1 cellular context compared by ENCODE assay signal in the genomic region with DNA sequence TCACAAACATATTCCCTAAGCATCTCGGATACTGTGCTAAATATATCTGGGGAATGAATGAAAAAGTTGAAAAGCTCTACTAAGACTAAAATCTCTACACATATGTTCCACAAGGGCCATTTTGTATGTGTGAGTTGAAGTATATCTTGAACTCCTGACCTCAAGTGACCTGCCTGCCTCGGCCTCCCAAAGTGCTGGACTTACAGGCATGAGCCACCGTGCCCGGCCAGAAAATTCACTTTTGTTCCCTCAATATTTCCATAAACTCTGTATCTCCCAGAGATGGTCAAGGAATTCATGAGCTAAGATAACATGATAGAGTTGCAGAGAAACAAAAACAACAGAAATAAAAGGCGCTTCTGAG.
TF ChIP-seq lines count a peak whose summit lies in the region.

No MANE protein-coding gene starts in this region.

TF ChIP-seq in K562, 482 proteins besides CTCF, POLR2A, EP300 and RAD21:
- TF ChIP-seq YY1 (IDR thresholded peaks at IDR 0.05; ENCODE audit: borderline replicate concordance in 1 of 3, control insufficient read depth in 1 of 3, extremely low read depth in 1 of 3, insufficient read depth in 3 of 3, insufficient read length in 1 of 3, insufficient replicate concordance in 2 of 3, low read depth in 1 of 3, low read length in 2 of 3) (peak in 1 of 3 experiments; percentile 22), NCOR1 (IDR thresholded peaks at IDR 0.05) (0 out of 2 replicates have a peak, but pooled peaks have one; percentile 5), NR2C2 (CRISPR knock-in tag; IDR thresholded peaks at IDR 0.05) (no peak), NR2C2 (tag; IDR thresholded peaks at IDR 0.05) (0 out of 2 replicates have a peak, but pooled peaks have one; percentile 1), EP400 (IDR thresholded peaks at IDR 0.05) (0 out of 2 replicates have a peak, but pooled peaks have one; percentile 32), RBM17 (IDR thresholded peaks at IDR 0.05; ENCODE audit: borderline replicate concordance, low read depth, low read length) (no peak), NR2C1 (IDR thresholded peaks at IDR 0.05) (0 out of 2 replicates have a peak, but pooled peaks have one; percentile 21), NR2C1 (tag; IDR thresholded peaks at IDR 0.05) (no peak; the same call in 1 of the 2 replicates)
- TF ChIP-seq, protein P1, sequence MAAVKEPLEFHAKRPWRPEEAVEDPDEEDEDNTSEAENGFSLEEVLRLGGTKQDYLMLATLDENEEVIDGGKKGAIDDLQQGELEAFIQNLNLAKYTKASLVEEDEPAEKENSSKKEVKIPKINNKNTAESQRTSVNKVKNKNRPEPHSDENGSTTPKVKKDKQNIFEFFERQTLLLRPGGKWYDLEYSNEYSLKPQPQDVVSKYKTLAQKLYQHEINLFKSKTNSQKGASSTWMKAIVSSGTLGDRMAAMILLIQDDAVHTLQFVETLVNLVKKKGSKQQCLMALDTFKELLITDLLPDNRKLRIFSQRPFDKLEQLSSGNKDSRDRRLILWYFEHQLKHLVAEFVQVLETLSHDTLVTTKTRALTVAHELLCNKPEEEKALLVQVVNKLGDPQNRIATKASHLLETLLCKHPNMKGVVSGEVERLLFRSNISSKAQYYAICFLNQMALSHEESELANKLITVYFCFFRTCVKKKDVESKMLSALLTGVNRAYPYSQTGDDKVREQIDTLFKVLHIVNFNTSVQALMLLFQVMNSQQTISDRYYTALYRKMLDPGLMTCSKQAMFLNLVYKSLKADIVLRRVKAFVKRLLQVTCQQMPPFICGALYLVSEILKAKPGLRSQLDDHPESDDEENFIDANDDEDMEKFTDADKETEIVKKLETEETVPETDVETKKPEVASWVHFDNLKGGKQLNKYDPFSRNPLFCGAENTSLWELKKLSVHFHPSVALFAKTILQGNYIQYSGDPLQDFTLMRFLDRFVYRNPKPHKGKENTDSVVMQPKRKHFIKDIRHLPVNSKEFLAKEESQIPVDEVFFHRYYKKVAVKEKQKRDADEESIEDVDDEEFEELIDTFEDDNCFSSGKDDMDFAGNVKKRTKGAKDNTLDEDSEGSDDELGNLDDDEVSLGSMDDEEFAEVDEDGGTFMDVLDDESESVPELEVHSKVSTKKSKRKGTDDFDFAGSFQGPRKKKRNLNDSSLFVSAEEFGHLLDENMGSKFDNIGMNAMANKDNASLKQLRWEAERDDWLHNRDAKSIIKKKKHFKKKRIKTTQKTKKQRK (IDR thresholded peaks at IDR 0.05; ENCODE audit: borderline replicate concordance, low read depth, low read length), result no peak
- TF ChIP-seq, protein P2, sequence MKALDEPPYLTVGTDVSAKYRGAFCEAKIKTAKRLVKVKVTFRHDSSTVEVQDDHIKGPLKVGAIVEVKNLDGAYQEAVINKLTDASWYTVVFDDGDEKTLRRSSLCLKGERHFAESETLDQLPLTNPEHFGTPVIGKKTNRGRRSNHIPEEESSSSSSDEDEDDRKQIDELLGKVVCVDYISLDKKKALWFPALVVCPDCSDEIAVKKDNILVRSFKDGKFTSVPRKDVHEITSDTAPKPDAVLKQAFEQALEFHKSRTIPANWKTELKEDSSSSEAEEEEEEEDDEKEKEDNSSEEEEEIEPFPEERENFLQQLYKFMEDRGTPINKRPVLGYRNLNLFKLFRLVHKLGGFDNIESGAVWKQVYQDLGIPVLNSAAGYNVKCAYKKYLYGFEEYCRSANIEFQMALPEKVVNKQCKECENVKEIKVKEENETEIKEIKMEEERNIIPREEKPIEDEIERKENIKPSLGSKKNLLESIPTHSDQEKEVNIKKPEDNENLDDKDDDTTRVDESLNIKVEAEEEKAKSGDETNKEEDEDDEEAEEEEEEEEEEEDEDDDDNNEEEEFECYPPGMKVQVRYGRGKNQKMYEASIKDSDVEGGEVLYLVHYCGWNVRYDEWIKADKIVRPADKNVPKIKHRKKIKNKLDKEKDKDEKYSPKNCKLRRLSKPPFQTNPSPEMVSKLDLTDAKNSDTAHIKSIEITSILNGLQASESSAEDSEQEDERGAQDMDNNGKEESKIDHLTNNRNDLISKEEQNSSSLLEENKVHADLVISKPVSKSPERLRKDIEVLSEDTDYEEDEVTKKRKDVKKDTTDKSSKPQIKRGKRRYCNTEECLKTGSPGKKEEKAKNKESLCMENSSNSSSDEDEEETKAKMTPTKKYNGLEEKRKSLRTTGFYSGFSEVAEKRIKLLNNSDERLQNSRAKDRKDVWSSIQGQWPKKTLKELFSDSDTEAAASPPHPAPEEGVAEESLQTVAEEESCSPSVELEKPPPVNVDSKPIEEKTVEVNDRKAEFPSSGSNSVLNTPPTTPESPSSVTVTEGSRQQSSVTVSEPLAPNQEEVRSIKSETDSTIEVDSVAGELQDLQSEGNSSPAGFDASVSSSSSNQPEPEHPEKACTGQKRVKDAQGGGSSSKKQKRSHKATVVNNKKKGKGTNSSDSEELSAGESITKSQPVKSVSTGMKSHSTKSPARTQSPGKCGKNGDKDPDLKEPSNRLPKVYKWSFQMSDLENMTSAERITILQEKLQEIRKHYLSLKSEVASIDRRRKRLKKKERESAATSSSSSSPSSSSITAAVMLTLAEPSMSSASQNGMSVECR (CRISPR knock-in tag; IDR thresholded peaks at IDR 0.05), result 0 out of 2 replicates have a peak, but pooled peaks have one; percentile 4
